ENCODE assay signal across 1 cellular context in genomic region chr2:38428940-38429339, GRCh38.
TF ChIP-seq lines count a peak whose summit lies in the region.

No MANE protein-coding gene starts in this region.

TF ChIP-seq in WTC11, 78 proteins besides CTCF, POLR2A, EP300 and RAD21 (continued from another document):
- no peak for TF ChIP-seq KAT7 (CRISPR knock-in tag; IDR thresholded peaks at IDR 0.05; ENCODE audit: borderline replicate concordance)
- TF ChIP-seq MXD4 (CRISPR knock-in tag; IDR thresholded peaks at IDR 0.05; ENCODE audit: borderline replicate concordance): no peak
- no peak for TF ChIP-seq IRF1 (CRISPR knock-in tag; IDR thresholded peaks at IDR 0.05)
- no peak for TF ChIP-seq ZNF425 (CRISPR knock-in tag; conservative IDR thresholded peaks at IDR 0.05)
- TF ChIP-seq HMGA2 (CRISPR knock-in tag; IDR thresholded peaks at IDR 0.05): no peak
- no peak for TF ChIP-seq FOXP4 (CRISPR knock-in tag; IDR thresholded peaks at IDR 0.05)
- TF ChIP-seq SMAD4 (CRISPR knock-in tag; IDR thresholded peaks at IDR 0.05): no peak
- no peak for TF ChIP-seq ARID4B (CRISPR knock-in tag; IDR thresholded peaks at IDR 0.05; ENCODE audit: borderline replicate concordance)
- TF ChIP-seq ATF6 (CRISPR knock-in tag; IDR thresholded peaks at IDR 0.05): no peak
- no peak for TF ChIP-seq NR1H2 (CRISPR knock-in tag; IDR thresholded peaks at IDR 0.05)
- TF ChIP-seq IRF2 (CRISPR knock-in tag; IDR thresholded peaks at IDR 0.05; ENCODE audit: borderline replicate concordance, low read depth): no peak
